9 cellular contexts compared by ENCODE assay signal in genomic region chr12:34121360-34121759, GRCh38.
"Had no signal": no experiment of that assay in that cellular context is flagged by ENCODE, and none has a peak within 500 bp of the region (broad histone marks: within the 10 kb centered on the region; RNA-seq: fewer than 3 reads in every experiment).

No MANE protein-coding gene starts in this region.

- ATAC-seq: GM23338, HCT116 had no signal

- H3K4me2 ChIP-seq: GM23338 had no signal

- H3K4me1 ChIP-seq: HAP-1 had no signal

- H3K27ac ChIP-seq: GM23248 had no signal

- DNase-seq: GM23248, GOT3, H7, H9, HCEC 1CT, HFFc6 had no signal

- H3K9ac ChIP-seq: GM23248 had no signal

- H3K9me3 ChIP-seq: HAP-1 had no signal

- H3K4me3 ChIP-seq: GM23248, GM23338, HAP-1 had no signal

- H3K36me3 ChIP-seq: HAP-1 had no signal

- H2AFZ ChIP-seq: GM23248, GM23338 had no signal
